Comparison of ENCODE assay signal across 8 cellular contexts in genomic region chr9:6008169-6008979, GRCh38. TPM values are rescaled to one million over a fixed set of nuclear protein-coding genes. Genes with fewer than 3 reads are reported as not detected.
A peak's percentile ranks its signal among the peaks of the same experiment; 100 is the strongest.
DNase-seq lines count a peak whose midpoint lies in the region; ATAC-seq and TF ChIP-seq lines count a peak whose summit lies in the region.

No MANE protein-coding gene starts in this region.

- H3K14ac ChIP-seq in H9 (ENCODE audit: insufficient read depth, low read length): 0 out of 2 replicates have a peak overlapping the region, but pooled peaks have one; percentile 55

- no peak overlapping the region for H2BK15ac ChIP-seq in H9 (ENCODE audit: low read depth, low read length)

- H2BK20ac ChIP-seq in H9 (ENCODE audit: low read depth, low read length, poor library complexity, severe bottlenecking): no peak overlapping the region

- H3K36me3 ChIP-seq in ES-I3 (ENCODE audit: insufficient read depth, low read length) (peaks cover 1% of the 10 kb centered on the region), neural cell (ENCODE audit: insufficient read depth, low read length) (no peaks in the 10 kb centered on the region)

- no peaks in the 10 kb centered on the region for H3K9me2 ChIP-seq in neural cell (ENCODE audit: insufficient read depth, low read length)

- no peak overlapping the region for H3K18ac ChIP-seq in H9 (ENCODE audit: insufficient read length, low read depth, low read length)

- H2BK5ac ChIP-seq in H9 (ENCODE audit: insufficient read length, low read length): no peak overlapping the region

- H4K20me1 ChIP-seq in H9 (ENCODE audit: control insufficient read depth, insufficient read depth, insufficient read length) (no peaks in the 10 kb centered on the region), neural cell (ENCODE audit: insufficient read depth) (peaks cover 12% of the 10 kb centered on the region)

- peak overlapping the region; percentile 68 to 93 (median 90) for H3K27ac Mint-ChIP-seq in H9
- peak overlapping the region; percentile 78 to 84 for H3K27ac Mint-ChIP-seq in stimulated activated naive CD8-positive, alpha-beta T cell treated with anti-CD3 and anti-CD28 coated beads, Interleukin-15, amount 100 ng/mL, for 72 hours

- H4K8ac ChIP-seq in H9 (replicated peaks; ENCODE audit: insufficient read length, low read depth, low read length): no peak overlapping the region

- TF ChIP-seq CTCF in H9 (conservative IDR thresholded peaks at IDR 0.05) (no peak), fibroblast of villous mesenchyme (IDR thresholded peaks at IDR 0.05; ENCODE audit: insufficient read depth, low read depth, low read length) (no peak), neural cell (IDR thresholded peaks at IDR 0.05; ENCODE audit: poor library complexity, severe bottlenecking) (no peak)

- H2BK12ac ChIP-seq in H9 (ENCODE audit: insufficient read length, low read depth, low read length): no peak overlapping the region

- H3K27me3 ChIP-seq in H9 (ENCODE audit: insufficient read depth, low read length) (no peaks in the 10 kb centered on the region), neural cell (ENCODE audit: insufficient read depth, low read depth, low read length) (no peaks in the 10 kb centered on the region)

- H3K9ac ChIP-seq in ES-I3 (ENCODE audit: low read depth, low read length): peak overlapping the region; percentile 67
- H3K9ac ChIP-seq in H9 (ENCODE audit: extremely low read depth, insufficient read length, low read length): no peak overlapping the region
- H3K9ac ChIP-seq in neural cell (ENCODE audit: low read length): peak overlapping the region; percentile 91

- peaks cover 4% of the 10 kb centered on the region for H3K79me1 ChIP-seq in H9 (ENCODE audit: insufficient read depth, low read depth, low read length, poor library complexity, severe bottlenecking)

- no peak overlapping the region for H2BK120ac ChIP-seq in H9 (ENCODE audit: low read depth, low read length, poor library complexity, severe bottlenecking)

- H4K91ac ChIP-seq in H9 (ENCODE audit: insufficient read length, low read depth, low read length): no peak overlapping the region

- H2AFZ ChIP-seq in H9 (ENCODE audit: low read length): no peak overlapping the region
- peak overlapping the region; percentile 40 for H2AFZ ChIP-seq in neural cell (ENCODE audit: low read depth, low read length)

- peaks cover 4% of the 10 kb centered on the region; the same call in 1 of the 2 replicates for H3K4me1 ChIP-seq in ES-I3 (ENCODE audit: insufficient read depth, low read length)
- H3K4me1 ChIP-seq in H9 (ENCODE audit: insufficient read depth, low read length): no peaks in the 10 kb centered on the region

- no peaks in the 10 kb centered on the region for H3K9me3 Mint-ChIP-seq in H9
- peaks cover 6 to 7% of the 10 kb centered on the region in 2 donors for H3K9me3 Mint-ChIP-seq in stimulated activated naive CD8-positive, alpha-beta T cell treated with anti-CD3 and anti-CD28 coated beads, Interleukin-15, amount 100 ng/mL, for 72 hours

- no peak overlapping the region for H4K5ac ChIP-seq in H9 (ENCODE audit: insufficient read length, low read depth, low read length)

- no CpG with 5 or more reads among the region's 40 CpGs for WGBS in H9 (ENCODE audit: extremely low coverage, insufficient read length, low lambda C conversion rate)

- peak overlapping the region; percentile 53 for H3K4me2 ChIP-seq in H9 (ENCODE audit: insufficient read depth, insufficient read length, low read length)
- peak overlapping the region; percentile 53 for H3K4me2 ChIP-seq in neural cell (ENCODE audit: low read length)

- TF ChIP-seq EP300 in neural cell (conservative IDR thresholded peaks at IDR 0.05; ENCODE audit: poor library complexity, severe bottlenecking): peak; percentile 74

- H3K4me3 ChIP-seq in fibroblast of villous mesenchyme (ENCODE audit: low read depth, low read length): peak overlapping the region; percentile 86
- peak overlapping the region; percentile 93 for H3K4me3 ChIP-seq in neural cell (ENCODE audit: low read length)

- H3K36me3 Mint-ChIP-seq in H9 (ENCODE audit: insufficient read depth in 1 of 3, low read depth in 3 of 3): peaks cover 15 to 21% (median 17%) of the 10 kb centered on the region in 3 experiments; a peak in 6 of 7 replicates

- peaks cover 6% of the 10 kb centered on the region for H3K23me2 ChIP-seq in H9 (ENCODE audit: insufficient read length, low read depth, low read length, poor library complexity, severe bottlenecking)

- H3K56ac ChIP-seq in H9 (ENCODE audit: insufficient read length, low read depth, low read length): no peak overlapping the region

- H3K4me1 Mint-ChIP-seq in H9: peaks cover 23 to 26% of the 10 kb centered on the region in 2 experiments
- peaks cover 67% of the 10 kb centered on the region for H3K4me1 Mint-ChIP-seq in stimulated activated naive CD8-positive, alpha-beta T cell treated with anti-CD3 and anti-CD28 coated beads, Interleukin-15, amount 100 ng/mL, for 72 hours

- H2AK5ac ChIP-seq in H9 (ENCODE audit: insufficient read length, low read length): no peak overlapping the region

- H3K23ac ChIP-seq in H9 (ENCODE audit: insufficient read length, low read depth, low read length): no peak overlapping the region

- H3K27ac ChIP-seq in H9 (ENCODE audit: insufficient read length, low read depth, low read length): no peak overlapping the region
- peak overlapping the region; percentile 92 for H3K27ac ChIP-seq in neural cell (ENCODE audit: low read length)

- H3K4ac ChIP-seq in H9 (ENCODE audit: low read depth, low read length): no peak overlapping the region

- TF ChIP-seq RAD21 in neural cell (conservative IDR thresholded peaks at IDR 0.05): no peak

- H3K4me3 Mint-ChIP-seq in H9: peak overlapping the region; percentile 79 to 88
- H3K4me3 Mint-ChIP-seq in stimulated activated naive CD8-positive, alpha-beta T cell treated with anti-CD3 and anti-CD28 coated beads, Interleukin-15, amount 100 ng/mL, for 72 hours: peak overlapping the region; percentile 89 to 99

- H3K9me3 ChIP-seq in ES-I3 (ENCODE audit: control insufficient read depth, insufficient read depth, low read length): no peaks in the 10 kb centered on the region
- no peaks in the 10 kb centered on the region for H3K9me3 ChIP-seq in H9 (ENCODE audit: control insufficient read depth, low read depth, low read length)
- H3K9me3 ChIP-seq in neural cell (ENCODE audit: low read length): no peaks in the 10 kb centered on the region

- peaks cover 5% of the 10 kb centered on the region for H3K79me2 ChIP-seq in H9 (ENCODE audit: insufficient read depth, low read length)
- peaks cover 73% of the 10 kb centered on the region for H3K79me2 ChIP-seq in neural cell (replicated peaks; ENCODE audit: insufficient read depth, low read length)

- no peaks in the 10 kb centered on the region for H3K27me3 Mint-ChIP-seq in H9 (ENCODE audit: low read depth)
- H3K27me3 Mint-ChIP-seq in stimulated activated naive CD8-positive, alpha-beta T cell treated with anti-CD3 and anti-CD28 coated beads, Interleukin-15, amount 100 ng/mL, for 72 hours: no peaks in the 10 kb centered on the region

- no peaks in the 10 kb centered on the region for H3F3A ChIP-seq in neural cell (ENCODE audit: insufficient read depth, low read length, poor library complexity, severe bottlenecking)

- no peak overlapping the region for H3T11ph ChIP-seq in H9 (ENCODE audit: low read length)

- peak; percentile 81 for ATAC-seq in stimulated activated naive CD8-positive, alpha-beta T cell treated with anti-CD3 and anti-CD28 coated beads, Interleukin-15, amount 100 ng/mL, for 72 hours

- DNase-seq in H9 (peak; percentile 98), M059J (ENCODE audit: low read depth) (peak; percentile 98), SHP77 (lab: John Stamatoyannopoulos, UW) (peak; percentile 79 to 87), activated gamma-delta T cell treated with Interleukin-2 at 50 U/mL for 16 hours (peak; percentile 92), fibroblast of villous mesenchyme (ENCODE audit: low read depth) (peak; percentile 99)
- peak; percentile 89 to 93 for DNase-seq in stimulated activated naive CD8-positive, alpha-beta T cell treated with anti-CD3 and anti-CD28 coated beads, Interleukin-15, amount 100 ng/mL, for 72 hours

TF ChIP-seq in neural cell, 6 proteins besides CTCF, POLR2A, EP300 and RAD21:
- TF ChIP-seq SMC3 (conservative IDR thresholded peaks at IDR 0.05; ENCODE audit: poor library complexity): no peak
- peak; percentile 47 for TF ChIP-seq TAF1 (IDR thresholded peaks at IDR 0.05; ENCODE audit: low read depth)
- TF ChIP-seq POLR2AphosphoS5 (IDR thresholded peaks at IDR 0.05): peak; percentile 73
- TF ChIP-seq REST (IDR thresholded peaks at IDR 0.05; ENCODE audit: borderline replicate concordance): peak; percentile 65
- no peak for TF ChIP-seq EZH2 (IDR thresholded peaks at IDR 0.05; ENCODE audit: borderline replicate concordance, insufficient read depth, low read length, poor library complexity, severe bottlenecking)

RNA-seq across cellular contexts. Expression of gene RANBP6, which starts 7.0 kb away (rescaled TPM):
- total RNA-seq in H9 (2021) (19.0 and 19.1 TPM in 2 replicates), fibroblast of villous mesenchyme (29.0 and 45.3 TPM in 2 replicates)
- total RNA-seq in M059J (2014; rRNA removed; shearing (Covaris generic)): 33.1 and 39.2 TPM in 2 replicates
- 47.6 and 48.7 TPM in 2 replicates for polyA plus RNA-seq in neural cell
- polyA minus RNA-seq in neural cell: 185 and 191 TPM in 2 replicates
